16 cellular contexts compared by ENCODE assay signal in the genomic region with DNA sequence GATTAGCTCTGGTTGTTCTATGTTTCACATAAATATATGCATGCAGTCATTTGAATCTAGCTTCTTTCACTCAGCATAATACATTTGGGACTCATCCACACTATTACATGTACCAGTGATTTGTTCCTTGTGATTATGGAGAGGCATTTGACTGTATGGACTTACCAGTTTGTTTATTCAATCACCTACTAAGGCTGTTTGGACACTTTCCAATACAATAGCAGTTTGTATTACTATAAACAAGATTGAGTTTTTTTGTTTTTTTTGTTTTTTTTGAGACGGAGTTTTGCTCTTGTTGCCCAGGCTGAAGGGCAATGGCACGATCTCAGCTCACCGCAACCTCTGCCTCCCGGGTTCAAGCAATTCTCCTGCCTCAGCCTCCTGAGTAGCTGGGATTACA.
"Had no signal": no experiment of that assay in that cellular context is flagged by ENCODE, and none has a peak within 500 bp of the region (broad histone marks: within the 10 kb centered on the region; RNA-seq: fewer than 3 reads in every experiment).

No MANE protein-coding gene starts in this region.

- H3K4me1 Mint-ChIP-seq: activated CD8-positive, alpha-beta memory T cell treated with anti-CD3 and anti-CD28 coated beads, Interleukin-2, amount 10 ng/mL, durations not matched to agents 7 days and 5 days had no signal

- H3K9me3 Mint-ChIP-seq: naive thymus-derived CD4-positive, alpha-beta T cell; T-helper 2 cell treated with Interferon-gamma antibody and Interleukin-4, amounts not matched to agents 5 μg/mL and 100 μg/mL, for 36 hours; type B pancreatic cell had no signal

- H3K4me3 Mint-ChIP-seq: activated CD8-positive, alpha-beta memory T cell treated with anti-CD3 and anti-CD28 coated beads, Interleukin-2, amount 10 ng/mL, durations not matched to agents 7 days and 5 days; naive thymus-derived CD4-positive, alpha-beta T cell; T-helper 2 cell treated with Interferon-gamma antibody and Interleukin-4, amounts not matched to agents 5 μg/mL and 100 μg/mL, for 36 hours; type B pancreatic cell had no signal

- ATAC-seq: activated CD8-positive, alpha-beta memory T cell treated with anti-CD3 and anti-CD28 coated beads, Interleukin-2, amount 10 ng/mL, durations not matched to agents 7 days and 5 days; mucosa of descending colon; naive thymus-derived CD4-positive, alpha-beta T cell had no signal

- H3K27me3 Mint-ChIP-seq: type B pancreatic cell had no signal

- DNase-seq: activated CD4-positive, alpha-beta T cell treated with anti-CD3 and anti-CD28 coated beads, Interleukin-2, amount 50 U/mL, for 48 hours; activated CD4-positive, CD25-positive, alpha-beta regulatory T cell treated with anti-CD3 and anti-CD28 coated beads, Interleukin-2, amount 50 U/mL, for 72 hours; activated CD8-positive, alpha-beta memory T cell treated with anti-CD3 and anti-CD28 coated beads, Interleukin-2, amount 10 ng/mL, durations not matched to agents 7 days and 5 days; activated naive CD4-positive, alpha-beta T cell treated with anti-CD3 and anti-CD28 coated beads, Interleukin-2, amount 50 U/mL, for 16 hours; activated T-cell treated with anti-CD3 and anti-CD28 coated beads, Interleukin-2, amount 50 U/mL, for 1 hour; left lung; mucosa of descending colon; naive thymus-derived CD4-positive, alpha-beta T cell; posterior cingulate gyrus; stimulated activated CD4-positive, alpha-beta T cell treated with anti-CD3 and anti-CD28 coated beads, Interleukin-4, amount 100 ng/mL, for 24 hours; stimulated activated naive CD4-positive, alpha-beta T cell treated with Interleukin-2 at 50 U/mL for 16 hours had no signal

- H3K27me3 ChIP-seq: cardiac muscle cell, hepatocyte, left lung had no signal

- H3K36me3 ChIP-seq: cardiac muscle cell, left lung had no signal

- H3K9me3 ChIP-seq: left lung, mucosa of descending colon had no signal

- H3K36me3 Mint-ChIP-seq: activated CD8-positive, alpha-beta memory T cell treated with anti-CD3 and anti-CD28 coated beads, Interleukin-2, amount 10 ng/mL, durations not matched to agents 7 days and 5 days; naive thymus-derived CD4-positive, alpha-beta T cell; type B pancreatic cell had no signal

- H3K27ac Mint-ChIP-seq: activated CD8-positive, alpha-beta memory T cell treated with anti-CD3 and anti-CD28 coated beads, Interleukin-2, amount 10 ng/mL, durations not matched to agents 7 days and 5 days; naive thymus-derived CD4-positive, alpha-beta T cell; T-helper 2 cell treated with Interferon-gamma antibody and Interleukin-4, amounts not matched to agents 5 μg/mL and 100 μg/mL, for 36 hours; type B pancreatic cell had no signal

- H3K27ac ChIP-seq: cardiac muscle cell, hepatocyte, skin epidermis had no signal

- H3K4me3 ChIP-seq: cardiac muscle cell, hepatocyte, left lung, mucosa of descending colon, skin epidermis had no signal
